ENCODE assay signal across 24 cellular contexts in the genomic region with DNA sequence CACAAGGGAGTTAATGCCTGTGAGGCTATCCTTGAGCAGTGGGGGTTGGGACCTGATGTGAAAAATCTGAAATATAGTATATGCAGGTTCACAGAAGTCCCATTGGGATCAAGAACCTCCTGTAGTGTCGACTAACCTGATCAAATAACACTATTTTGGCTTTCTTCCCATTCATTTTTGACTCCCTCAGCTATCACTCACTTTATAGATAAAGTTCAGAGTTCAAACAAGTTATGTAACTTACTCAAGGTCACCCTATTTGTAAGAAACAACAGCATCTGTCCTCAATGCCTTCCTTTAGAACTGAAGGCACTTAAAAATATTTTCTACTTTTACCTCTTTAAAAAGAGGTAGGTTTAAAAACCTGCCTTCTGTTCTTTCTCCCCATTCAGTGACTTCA.
"Had no signal": no experiment of that assay in that cellular context is flagged by ENCODE, and none has a peak within 500 bp of the region (broad histone marks: within the 10 kb centered on the region; RNA-seq: fewer than 3 reads in every experiment).

No MANE protein-coding gene starts in this region.

- H3K27me3 ChIP-seq: dorsolateral prefrontal cortex, esophagus muscularis mucosa, foreskin keratinocyte, gastroesophageal sphincter, heart left ventricle, hepatocyte had no signal

- H3K4me1 ChIP-seq: esophagus muscularis mucosa, foreskin keratinocyte, gastroesophageal sphincter, heart left ventricle, lower lobe of right lung had no signal

- ATAC-seq: foreskin keratinocyte; gastroesophageal sphincter; heart left ventricle; left colon; left lobe of liver; left ventricle myocardium superior; lower lobe of right lung; naive thymus-derived CD4-positive, alpha-beta T cell had no signal

- H2AFZ ChIP-seq: hepatocyte had no signal

- H3K36me3 Mint-ChIP-seq: immature natural killer cell; naive thymus-derived CD4-positive, alpha-beta T cell had no signal

- DNase-seq: dermis blood vessel endothelial cell; dorsolateral prefrontal cortex; effector CD4-positive, alpha-beta T cell; effector memory CD4-positive, alpha-beta T cell; foreskin keratinocyte; heart left ventricle; hypothalamus; immature natural killer cell; kidney; kidney glomerular epithelial cell; left colon; left ventricle myocardium superior; lower lobe of right lung; mesenchymal stem cell; midbrain; naive thymus-derived CD4-positive, alpha-beta T cell had no signal

- H3K4me3 Mint-ChIP-seq: immature natural killer cell; naive thymus-derived CD4-positive, alpha-beta T cell had no signal

- H3K4me2 ChIP-seq: hepatocyte had no signal

- H3K27ac Mint-ChIP-seq: immature natural killer cell; naive thymus-derived CD4-positive, alpha-beta T cell had no signal

- H3K4me1 Mint-ChIP-seq: immature natural killer cell; naive thymus-derived CD4-positive, alpha-beta T cell had no signal

- H3K4me3 ChIP-seq: coronary artery, dorsolateral prefrontal cortex, esophagus muscularis mucosa, gastroesophageal sphincter, heart left ventricle, hepatocyte, lower lobe of right lung had no signal

- H3K9me3 ChIP-seq: esophagus muscularis mucosa, gastroesophageal sphincter, heart left ventricle, lower lobe of right lung had no signal

- H3K36me3 ChIP-seq: esophagus muscularis mucosa, gastroesophageal sphincter, heart left ventricle, lower lobe of right lung had no signal

- H3K79me2 ChIP-seq: hepatocyte had no signal

- H3K27ac ChIP-seq: coronary artery, esophagus muscularis mucosa, foreskin keratinocyte, gastroesophageal sphincter, heart left ventricle, hepatocyte, lower lobe of right lung had no signal

- FAIRE-seq: colon, endothelial cell of umbilical vein, frontal cortex, kidney had no signal

- H3K9me3 Mint-ChIP-seq: naive thymus-derived CD4-positive, alpha-beta T cell had no signal
